ENCODE assay signal across 20 cellular contexts in genomic region chr16:88086571-88087516, GRCh38.
DNase-seq lines count a peak whose midpoint lies in the region; ATAC-seq, FAIRE-seq and TF ChIP-seq lines count a peak whose summit lies in the region.
"Had no signal": no experiment of that assay in that cellular context is flagged by ENCODE, and none has a peak within 500 bp of the region (broad histone marks: within the 10 kb centered on the region; RNA-seq: fewer than 3 reads in every experiment).

No MANE protein-coding gene starts in this region.

- intact Hi-C loops in HepG2 (cut with micrococcal nuclease; ENCODE audit: unreplicated experiment) (no loop called here), right lobe of liver (cut with DNase I) (no loop called here)

- peaks cover 0 to 2% (median 0%) of the 10 kb centered on the region in 4 donors for H3K4me1 ChIP-seq in liver (ENCODE audit: control insufficient read depth in 4 of 4, insufficient read depth in 4 of 4, low read length in 3 of 4)
- no peaks in the 10 kb centered on the region for H3K4me1 ChIP-seq in HepG2 (ENCODE audit: insufficient read depth, low read length)
- H3K4me1 ChIP-seq in right lobe of liver = no peaks in the 10 kb centered on the region
- peaks cover 42% of the 10 kb centered on the region for H3K4me1 ChIP-seq in suprapubic skin
- H3K4me1 ChIP-seq: A549 had no signal

- no peaks in the 10 kb centered on the region for H3K36me3 Mint-ChIP-seq in WTC11

- peak overlapping the region; percentile 29; the same call in 1 of the 2 replicates for H3K27ac Mint-ChIP-seq in WTC11
- H3K27ac Mint-ChIP-seq: HFFc6 had no signal

- H3K4me1 Mint-ChIP-seq in WTC11 = no peaks in the 10 kb centered on the region

- no peak overlapping the region for H3K4me3 Mint-ChIP-seq in WTC11
- H3K4me3 Mint-ChIP-seq: CD14-positive monocyte, HFFc6 had no signal

- no peak for DNase-seq in HepG2 (ENCODE audit: low spot score)
- DNase-seq in WTC11 (ENCODE audit: low spot score) = no peak
- peak in 2 of 3 donors; percentile 18 to 42 for DNase-seq in right lobe of liver
- DNase-seq in suprapubic skin (ENCODE audit: low spot score in 2 of 2) = no peak
- DNase-seq in activated CD4-positive, alpha-beta T cell treated with anti-CD3 and anti-CD28 coated beads, Interleukin-2, amount 50 U/mL, for 48 hours = no peak
- DNase-seq: COR-L47, HFFc6, Karpas-422, NCI-H1105 treated with DMSO at 0.1 percent for 48 hours, NCI-H1930, NCI-H2171 treated with DMSO at 0.1 percent for 48 hours, NCI-H510A, SIG-M5 had no signal

- FAIRE-seq in HepG2 (lab: Jason Lieb, UNC) = no peak
- FAIRE-seq: A549, GM18507 had no signal

- H2AFZ ChIP-seq in HepG2 (ENCODE audit: low read length) = no peak overlapping the region

- H3K27me3 ChIP-seq in liver (ENCODE audit: control insufficient read depth in 4 of 4, insufficient read depth in 4 of 4, low read length in 3 of 4) = no peaks in the 10 kb centered on the region
- H3K27me3 ChIP-seq in HepG2 (ENCODE audit: control insufficient read depth in 1 of 2, insufficient read depth in 2 of 2, low read length in 2 of 2) = no peaks in the 10 kb centered on the region; a peak in 1 of 5 replicates
- H3K27me3 ChIP-seq in right lobe of liver = no peaks in the 10 kb centered on the region
- H3K27me3 ChIP-seq in suprapubic skin = peaks cover 29% of the 10 kb centered on the region

- no peaks in the 10 kb centered on the region for H3K79me2 ChIP-seq in HepG2 (ENCODE audit: insufficient read depth, low read length)

- TF ChIP-seq RAD21 in liver (IDR thresholded peaks at IDR 0.05) (no peak), HepG2 (CRISPR knock-in tag; IDR thresholded peaks at IDR 0.05) (no peak)

- TF ChIP-seq POLR2A in HepG2 (IDR thresholded peaks at IDR 0.05; ENCODE audit: insufficient read depth in 1 of 2, low read depth in 2 of 2, low read length in 2 of 2) (no peak), right lobe of liver (IDR thresholded peaks at IDR 0.05) (no peak), suprapubic skin (IDR thresholded peaks at IDR 0.05) (no peak)

- CTCF ChIA-PET in HepG2 (lab: Yijun Ruan, JAX; ENCODE audit: low intra/inter-chr PET ratio, low total read pairs) = no interaction called here
- CTCF ChIA-PET in WTC11 (lab: Charles Lee) = no interaction called here

- no peak for TF ChIP-seq CTCF in liver (IDR thresholded peaks at IDR 0.05; ENCODE audit: low read depth, low read length, missing input control)
- no peak for TF ChIP-seq CTCF in HepG2 (CRISPR knock-in tag; IDR thresholded peaks at IDR 0.05)
- no peak for TF ChIP-seq CTCF in WTC11 (IDR thresholded peaks at IDR 0.05)
- no peak for TF ChIP-seq CTCF in right lobe of liver (IDR thresholded peaks at IDR 0.05)
- TF ChIP-seq CTCF in suprapubic skin (IDR thresholded peaks at IDR 0.05) = no peak

- H3K9me3 ChIP-seq in liver (ENCODE audit: control insufficient read depth in 4 of 4, low read length in 3 of 4) (no peaks in the 10 kb centered on the region), HepG2 (ENCODE audit: low read length) (no peaks in the 10 kb centered on the region), right lobe of liver (no peaks in the 10 kb centered on the region), suprapubic skin (no peaks in the 10 kb centered on the region)
- H3K9me3 ChIP-seq: A549 had no signal

- H4K20me1 ChIP-seq in HepG2 (ENCODE audit: insufficient read depth, low read length) = no peaks in the 10 kb centered on the region

- BruUV-seq in HepG2 (replicated peaks; lab: Mats Ljungman, UMichigan) = no TSS peak

- TF ChIP-seq EP300 in HepG2 (IDR thresholded peaks at IDR 0.05; ENCODE audit: low read depth in 2 of 2, low read length in 2 of 2) (no peak), HepG2 (CRISPR knock-in tag; IDR thresholded peaks at IDR 0.05; ENCODE audit: borderline replicate concordance) (no peak), suprapubic skin (IDR thresholded peaks at IDR 0.05) (no peak)

- no peaks in the 10 kb centered on the region for H3K27me3 Mint-ChIP-seq in WTC11 (ENCODE audit: low read depth)

- H3K9ac ChIP-seq in liver (ENCODE audit: low read depth in 1 of 2, low read length in 2 of 2) = no peak overlapping the region
- H3K9ac ChIP-seq in HepG2 (ENCODE audit: insufficient read depth, low read depth, low read length) = no peak overlapping the region

- H3K27ac ChIP-seq in liver (ENCODE audit: low read depth in 1 of 2, low read length in 2 of 2) (no peak overlapping the region), HepG2 (ENCODE audit: extremely low read length, insufficient read depth, low read length) (no peak overlapping the region), right lobe of liver (no peak overlapping the region), suprapubic skin (peak overlapping the region; percentile 67)
- H3K27ac ChIP-seq: A549 had no signal

- no peaks in the 10 kb centered on the region for H3K9me3 Mint-ChIP-seq in WTC11
- H3K9me3 Mint-ChIP-seq: HFFc6 had no signal

- POLR2A ChIA-PET in HepG2 (lab: Yijun Ruan, JAX) (no interaction called here), WTC11 (lab: Charles Lee) (no interaction called here)

- no peak overlapping the region for H3K4me2 ChIP-seq in HepG2 (ENCODE audit: low read depth, low read length)
- H3K4me2 ChIP-seq: A549 had no signal

- ATAC-seq in HepG2 (no peak), WTC11 (no peak), right lobe of liver (no peak), GM19452 (IDR thresholded peaks at IDR 0.05; ENCODE audit: unreplicated experiment) (no peak), HG02884 (IDR thresholded peaks at IDR 0.05; ENCODE audit: unreplicated experiment) (no peak)
- ATAC-seq: Panc1 had no signal

- 81% methylated on average over 34 of the region's 34 CpGs for WGBS in liver
- WGBS in HepG2 (ENCODE audit: low lambda C conversion rate) = 86% methylated on average over 28 of the region's 34 CpGs
- 94% methylated on average over 10 of the region's 34 CpGs for WGBS in right lobe of liver (ENCODE audit: insufficient coverage, low coverage, low lambda C conversion rate, missing lambda C conversion rate)
- 45% methylated on average over 20 of the region's 34 CpGs for WGBS in suprapubic skin

- no peak overlapping the region for H3K4me3 ChIP-seq in liver (ENCODE audit: low read depth in 1 of 3, low read length in 3 of 3)
- H3K4me3 ChIP-seq in HepG2 (replicated peaks in 1 of 3; ENCODE audit: insufficient read depth in 1 of 3, low read depth in 2 of 3, low read length in 3 of 3) = no peak overlapping the region
- H3K4me3 ChIP-seq in right lobe of liver = no peak overlapping the region
- peak overlapping the region; percentile 31 for H3K4me3 ChIP-seq in suprapubic skin
- H3K4me3 ChIP-seq: A549 had no signal

- H3K36me3 ChIP-seq in liver (ENCODE audit: control insufficient read depth in 4 of 4, insufficient read depth in 3 of 4, low read depth in 1 of 4, low read length in 3 of 4) = no peaks in the 10 kb centered on the region
- peaks cover 0 to 4% of the 10 kb centered on the region in 2 experiments; a peak in 2 of 5 replicates for H3K36me3 ChIP-seq in HepG2 (replicated peaks in 1 of 2; ENCODE audit: control insufficient read depth in 1 of 2, insufficient read depth in 2 of 2, low read length in 2 of 2)
- H3K36me3 ChIP-seq in right lobe of liver = no peaks in the 10 kb centered on the region
- peaks cover 7% of the 10 kb centered on the region for H3K36me3 ChIP-seq in suprapubic skin

- in situ Hi-C loops in HepG2 (cut with HindIII; ENCODE audit: extremely low pct_ligation_motif_present, low pct_unique_long_range_greater_than_20kb) = no loop called here

TF ChIP-seq in liver, 16 proteins besides CTCF, POLR2A, EP300 and RAD21 (continues in another document):
- TF ChIP-seq FOXA2 (IDR thresholded peaks at IDR 0.05) (no peak), RXRA (IDR thresholded peaks at IDR 0.05) (peak; percentile 30 to 62)

TF ChIP-seq in HepG2, 621 proteins besides CTCF, POLR2A, EP300 and RAD21 (continues in another document):
- TF ChIP-seq RELA (CRISPR knock-in tag; IDR thresholded peaks at IDR 0.05) (no peak), ZNF282 (IDR thresholded peaks at IDR 0.05; ENCODE audit: partially characterized antibody) (no peak), ZBTB37 (CRISPR knock-in tag; IDR thresholded peaks at IDR 0.05) (no peak), ELF1 (CRISPR knock-in tag; IDR thresholded peaks at IDR 0.05) (no peak)

TF ChIP-seq in WTC11, 78 proteins besides CTCF, POLR2A, EP300 and RAD21 (continues in another document):
- TF ChIP-seq PREB (CRISPR knock-in tag; IDR thresholded peaks at IDR 0.05; ENCODE audit: borderline replicate concordance) = no peak
- TF ChIP-seq ZNF219 (CRISPR knock-in tag; IDR thresholded peaks at IDR 0.05; ENCODE audit: borderline replicate concordance) = no peak
- TF ChIP-seq ZNF396 (CRISPR knock-in tag; IDR thresholded peaks at IDR 0.05; ENCODE audit: borderline replicate concordance) = no peak
- TF ChIP-seq GTF2I (CRISPR knock-in tag; conservative IDR thresholded peaks at IDR 0.05) = no peak
- TF ChIP-seq ATF6 (CRISPR knock-in tag; IDR thresholded peaks at IDR 0.05) = no peak
- TF ChIP-seq OVOL2 (CRISPR knock-in tag; IDR thresholded peaks at IDR 0.05; ENCODE audit: borderline replicate concordance) = no peak
- no peak for TF ChIP-seq RELA (CRISPR knock-in tag; IDR thresholded peaks at IDR 0.05; ENCODE audit: borderline replicate concordance)
- TF ChIP-seq NFE2L1 (CRISPR knock-in tag; IDR thresholded peaks at IDR 0.05) = no peak
- no peak for TF ChIP-seq PRRX2 (CRISPR knock-in tag; IDR thresholded peaks at IDR 0.05)
- no peak for TF ChIP-seq ESRRA (CRISPR knock-in tag; IDR thresholded peaks at IDR 0.05; ENCODE audit: borderline replicate concordance)

Comparison
In these comparisons a context has a peak if more than half of its experiments do, and no peak if none do; other contexts are left out.
1. DNase-seq: peak in right lobe of liver (2 of 3); none in HepG2 (single experiment), WTC11 (single experiment), suprapubic skin (0 of 2) and activated CD4-positive, alpha-beta T cell treated with anti-CD3 and anti-CD28 coated beads, Interleukin-2, amount 50 U/mL, for 48 hours (0 of 2).